18 cellular contexts compared by ENCODE assay signal in genomic region chr10:103599907-103600306, GRCh38.
"Had no signal": no experiment of that assay in that cellular context is flagged by ENCODE, and none has a peak within 500 bp of the region (broad histone marks: within the 10 kb centered on the region; RNA-seq: fewer than 3 reads in every experiment).

No MANE protein-coding gene starts in this region.

- FAIRE-seq: kidney, urothelium cell line had no signal

- H3K9me3 Mint-ChIP-seq: naive thymus-derived CD8-positive, alpha-beta T cell; stimulated activated naive B cell treated with anti-CD40 and anti-IgM and Interleukin-4, amounts not matched to agents 10 μg/mL and 1 μg/mL and 100 μg/mL, for 72 hours; stimulated activated naive CD8-positive, alpha-beta T cell treated with anti-CD3 and anti-CD28 coated beads, Interleukin-15, amount 100 ng/mL, for 72 hours had no signal

- H3K36me3 ChIP-seq: neutrophil had no signal

- H3K9me3 ChIP-seq: esophagus muscularis mucosa, gastroesophageal sphincter, mucosa of descending colon, neutrophil had no signal

- H3K27ac Mint-ChIP-seq: naive thymus-derived CD8-positive, alpha-beta T cell; stimulated activated naive B cell treated with anti-CD40 and anti-IgM and Interleukin-4, amounts not matched to agents 10 μg/mL and 1 μg/mL and 100 μg/mL, for 72 hours had no signal

- H3K27me3 Mint-ChIP-seq: naive thymus-derived CD8-positive, alpha-beta T cell; stimulated activated naive B cell treated with anti-CD40 and anti-IgM and Interleukin-4, amounts not matched to agents 10 μg/mL and 1 μg/mL and 100 μg/mL, for 72 hours; stimulated activated naive CD8-positive, alpha-beta T cell treated with anti-CD3 and anti-CD28 coated beads, Interleukin-15, amount 100 ng/mL, for 72 hours had no signal

- DNase-seq: central memory CD4-positive, alpha-beta T cell; effector CD8-positive, alpha-beta T cell; kidney; left colon; left ventricle myocardium superior; mucosa of descending colon; naive thymus-derived CD8-positive, alpha-beta T cell; stimulated activated CD4-positive, alpha-beta T cell treated with anti-CD3 and anti-CD28 coated beads, Interleukin-2, amount 100 ng/mL, for 24 hours; stimulated activated CD4-positive, alpha-beta T cell treated with anti-CD3 and anti-CD28 coated beads, Interleukin-4, amount 100 ng/mL, for 4 hours; stimulated activated naive B cell treated with anti-CD40 and anti-IgM and Interleukin-4, amounts not matched to agents 10 μg/mL and 1 μg/mL and 100 μg/mL, for 72 hours; stimulated activated naive CD8-positive, alpha-beta T cell treated with anti-CD3 and anti-CD28 coated beads, Interleukin-15, amount 100 ng/mL, for 72 hours; trophoblast cell had no signal

- H3K4me3 Mint-ChIP-seq: naive thymus-derived CD8-positive, alpha-beta T cell; stimulated activated naive B cell treated with anti-CD40 and anti-IgM and Interleukin-4, amounts not matched to agents 10 μg/mL and 1 μg/mL and 100 μg/mL, for 72 hours; stimulated activated naive CD8-positive, alpha-beta T cell treated with anti-CD3 and anti-CD28 coated beads, Interleukin-15, amount 100 ng/mL, for 72 hours had no signal

- H3K4me3 ChIP-seq: coronary artery, esophagus muscularis mucosa, gastroesophageal sphincter, mucosa of descending colon had no signal

- H3K4me1 Mint-ChIP-seq: stimulated activated naive CD8-positive, alpha-beta T cell treated with anti-CD3 and anti-CD28 coated beads, Interleukin-15, amount 100 ng/mL, for 72 hours had no signal

- H3K27ac ChIP-seq: epithelial cell of prostate, neutrophil had no signal

- H3K27me3 ChIP-seq: esophagus muscularis mucosa, gastroesophageal sphincter, neutrophil had no signal
